24 cellular contexts compared by ENCODE assay signal in the genomic region with DNA sequence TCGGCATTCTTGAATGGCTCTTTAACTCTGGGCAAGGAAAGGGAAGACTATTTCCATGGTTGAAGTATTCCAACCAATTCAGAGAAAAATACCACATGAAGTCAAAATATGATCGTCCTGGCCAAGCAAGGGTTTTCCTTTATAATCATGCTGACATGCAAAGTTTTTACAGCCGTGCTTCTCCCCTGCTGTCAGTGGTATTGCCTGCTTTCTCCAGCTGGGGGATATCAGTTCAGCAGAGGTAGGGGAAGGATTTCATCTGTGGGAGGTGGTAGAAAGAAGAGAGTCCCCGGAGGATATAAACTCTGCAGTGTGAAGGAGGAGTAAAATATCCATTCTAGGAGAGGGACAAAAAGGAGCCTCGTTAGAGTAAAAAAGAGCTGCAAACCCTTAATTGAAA.
DNase-seq lines count a peak whose midpoint lies in the region; ATAC-seq and TF ChIP-seq lines count a peak whose summit lies in the region.
"Had no signal": no experiment of that assay in that cellular context is flagged by ENCODE, and none has a peak within 500 bp of the region (broad histone marks: within the 10 kb centered on the region; RNA-seq: fewer than 3 reads in every experiment).

No MANE protein-coding gene starts in this region.

- no peaks in the 10 kb centered on the region for H3K4me1 Mint-ChIP-seq in natural killer cell treated with Interleukin-12 subunit alpha and Interleukin-12 subunit beta and Interleukin-15 and Interleukin-18, amount 100 ng/mL, for 72 hours (ENCODE audit: low read depth in 2 of 2)
- no peaks in the 10 kb centered on the region for H3K4me1 Mint-ChIP-seq in immature natural killer cell
- H3K4me1 Mint-ChIP-seq: activated naive CD8-positive, alpha-beta T cell treated with anti-CD3 and anti-CD28 coated beads for 36 hours; B cell had no signal

- H3K4me3 ChIP-seq in fibroblast of the aortic adventitia (ENCODE audit: low read depth, low read length), result no peak overlapping the region
- H3K4me3 ChIP-seq: lower lobe of right lung, spleen, testis had no signal

- TF ChIP-seq CTCF in fibroblast of the aortic adventitia (IDR thresholded peaks at IDR 0.05; ENCODE audit: insufficient read depth, low read length), result no peak
- TF ChIP-seq CTCF in GM20000 (IDR thresholded peaks at IDR 0.05; ENCODE audit: extremely low read depth, missing control alignments), result no peak

- ATAC-seq in HG03460 (IDR thresholded peaks at IDR 0.05; ENCODE audit: unreplicated experiment), result peak; percentile 18
- ATAC-seq in natural killer cell treated with Interleukin-12 subunit alpha and Interleukin-12 subunit beta and Interleukin-15 and Interleukin-18, amount 100 ng/mL, for 72 hours, result no peak
- ATAC-seq: lower lobe of right lung had no signal

- H3K9me3 Mint-ChIP-seq in natural killer cell treated with Interleukin-12 subunit alpha and Interleukin-12 subunit beta and Interleukin-15 and Interleukin-18, amount 100 ng/mL, for 72 hours, result peaks cover 16% of the 10 kb centered on the region
- H3K9me3 Mint-ChIP-seq in immature natural killer cell, result peaks cover 0 to 11% (median 4%) of the 10 kb centered on the region in 6 donors

- H3K27ac ChIP-seq in caudate nucleus (ENCODE audit: low read depth, low read length), result no peak overlapping the region
- H3K27ac ChIP-seq: foreskin keratinocyte, lower lobe of right lung, spleen, testis had no signal

- no peak overlapping the region for H3K4me3 Mint-ChIP-seq in natural killer cell treated with Interleukin-12 subunit alpha and Interleukin-12 subunit beta and Interleukin-15 and Interleukin-18, amount 100 ng/mL, for 72 hours
- no peak overlapping the region for H3K4me3 Mint-ChIP-seq in immature natural killer cell
- H3K4me3 Mint-ChIP-seq: activated naive CD8-positive, alpha-beta T cell treated with anti-CD3 and anti-CD28 coated beads for 36 hours; B cell; T-helper 2 cell treated with Interferon-gamma antibody and Interleukin-4, amounts not matched to agents 5 μg/mL and 100 μg/mL, for 36 hours had no signal

- DNase-seq in NCI-H82 (lab: John Stamatoyannopoulos, UW) (peak; percentile 16), NCI-H82 treated with DMSO at 0.1 percent for 48 hours (lab: John Stamatoyannopoulos, UW; ENCODE audit: unreplicated experiment) (no peak), fibroblast of the aortic adventitia (ENCODE audit: low read depth) (peak; percentile 21), caudate nucleus (lab: John Stamatoyannopoulos, UW) (no peak), GM20000 (ENCODE audit: low spot score) (no peak), immature natural killer cell (no peak)
- DNase-seq in natural killer cell treated with Interleukin-12 subunit alpha and Interleukin-12 subunit beta and Interleukin-15 and Interleukin-18, amount 100 ng/mL, for 72 hours (ENCODE audit: low spot score), result no peak
- DNase-seq: activated CD4-positive, alpha-beta T cell treated with anti-CD3 and anti-CD28 coated beads, Interleukin-2, amount 50 U/mL, for 48 hours; activated CD8-positive, alpha-beta memory T cell treated with anti-CD3 and anti-CD28 coated beads, Interleukin-2, amount 50 U/mL, for 48 hours; activated naive CD8-positive, alpha-beta T cell treated with anti-CD3 and anti-CD28 coated beads for 36 hours; foreskin keratinocyte; hippocampal formation; lower lobe of right lung; NCI-H1092; NCI-H2029; NCI-H510A; RPMI8226; spleen; stimulated activated CD4-positive, alpha-beta T cell treated with anti-CD3 and anti-CD28 coated beads, Interleukin-4, amount 100 ng/mL, for 1 hour; stimulated activated naive CD4-positive, alpha-beta T cell; testis had no signal

- no peaks in the 10 kb centered on the region for H3K36me3 Mint-ChIP-seq in natural killer cell treated with Interleukin-12 subunit alpha and Interleukin-12 subunit beta and Interleukin-15 and Interleukin-18, amount 100 ng/mL, for 72 hours
- H3K36me3 Mint-ChIP-seq in immature natural killer cell, result no peaks in the 10 kb centered on the region
- H3K36me3 Mint-ChIP-seq: activated naive CD8-positive, alpha-beta T cell treated with anti-CD3 and anti-CD28 coated beads for 36 hours had no signal

- H3K27ac Mint-ChIP-seq in natural killer cell treated with Interleukin-12 subunit alpha and Interleukin-12 subunit beta and Interleukin-15 and Interleukin-18, amount 100 ng/mL, for 72 hours, result no peak overlapping the region
- no peak overlapping the region for H3K27ac Mint-ChIP-seq in immature natural killer cell
- H3K27ac Mint-ChIP-seq: activated naive CD8-positive, alpha-beta T cell treated with anti-CD3 and anti-CD28 coated beads for 36 hours; B cell; T-helper 2 cell treated with Interferon-gamma antibody and Interleukin-4, amounts not matched to agents 5 μg/mL and 100 μg/mL, for 36 hours had no signal

- H3K27me3 Mint-ChIP-seq in natural killer cell treated with Interleukin-12 subunit alpha and Interleukin-12 subunit beta and Interleukin-15 and Interleukin-18, amount 100 ng/mL, for 72 hours, result no peaks in the 10 kb centered on the region
- peaks cover 0 to 1% (median 0%) of the 10 kb centered on the region in 3 donors for H3K27me3 Mint-ChIP-seq in immature natural killer cell (ENCODE audit: low read depth in 3 of 3)
- H3K27me3 Mint-ChIP-seq: B cell had no signal

Comparison
In these comparisons a context has a peak if more than half of its experiments do, and no peak if none do; other contexts are left out.
1. DNase-seq: peak in NCI-H82 (single experiment) and fibroblast of the aortic adventitia (single experiment); none in NCI-H82 treated with DMSO at 0.1 percent for 48 hours (single experiment), natural killer cell treated with Interleukin-12 subunit alpha and Interleukin-12 subunit beta and Interleukin-15 and Interleukin-18, amount 100 ng/mL, for 72 hours (single experiment), caudate nucleus (0 of 61), GM20000 (single experiment) and immature natural killer cell (0 of 3).